Comparison of ENCODE assay signal across 13 cellular contexts in the genomic region with DNA sequence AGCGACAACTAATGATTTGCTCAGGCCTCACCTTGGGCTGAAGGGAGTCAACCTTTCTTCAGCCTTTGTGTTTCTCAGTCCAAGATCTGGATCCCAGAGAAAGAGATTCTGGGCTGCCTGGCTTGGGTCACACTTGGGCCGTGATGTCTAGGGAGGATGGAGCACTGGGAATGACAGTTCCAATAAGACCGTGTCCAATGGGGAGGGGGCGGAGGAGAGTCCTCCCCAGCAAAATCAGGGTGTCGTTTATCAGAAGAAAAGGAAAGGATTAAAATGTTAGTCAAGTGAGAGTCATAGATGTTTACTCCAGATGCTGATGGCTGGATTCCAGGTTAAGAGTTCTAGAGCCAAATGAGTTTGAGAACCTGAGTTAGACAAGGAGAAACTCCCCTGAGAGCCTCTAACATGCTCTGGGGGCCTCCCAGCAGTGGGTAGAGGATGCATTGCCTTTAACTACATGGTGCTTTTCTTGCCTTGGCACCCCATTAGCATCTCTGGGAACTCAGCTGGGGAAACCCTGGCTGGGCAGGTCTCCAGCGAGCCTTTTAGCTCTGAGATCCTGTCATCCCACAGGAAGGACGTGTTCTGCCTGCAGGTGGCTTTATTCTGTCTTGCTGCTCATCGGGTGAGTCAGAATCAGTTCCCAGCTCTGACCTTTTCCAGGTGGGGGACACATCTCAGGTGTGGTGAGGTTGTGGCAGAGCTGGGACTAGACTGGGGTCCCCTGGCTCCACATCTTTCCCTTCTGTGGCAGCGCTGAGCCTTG. TPM values are rescaled to one million over a fixed set of nuclear protein-coding genes. Genes with fewer than 3 reads are reported as not detected.
DNase-seq lines count a peak whose midpoint lies in the region; ATAC-seq and TF ChIP-seq lines count a peak whose summit lies in the region.
"Had no signal": no experiment of that assay in that cellular context is flagged by ENCODE, and none has a peak within 500 bp of the region (broad histone marks: within the 10 kb centered on the region; RNA-seq: fewer than 3 reads in every experiment).

No MANE protein-coding gene starts in this region.

- TF ChIP-seq POLR2A in IMR-90 (IDR thresholded peaks at IDR 0.05; ENCODE audit: low read depth, low read length) = no peak

- H3K27me3 ChIP-seq in IMR-90 (ENCODE audit: control insufficient read depth, insufficient read depth, low read length) = no peaks in the 10 kb centered on the region

- H3K27ac ChIP-seq in IMR-90 (ENCODE audit: insufficient read depth, low read length) = no peak overlapping the region
- H3K27ac ChIP-seq: lower lobe of right lung had no signal

- no peaks in the 10 kb centered on the region; the same call in 1 of the 2 replicates for H4K20me1 ChIP-seq in IMR-90 (ENCODE audit: insufficient read depth, low read length)

- H2AK9ac ChIP-seq in IMR-90 (replicated peaks; ENCODE audit: low read depth, low read length, poor library complexity) = peak overlapping the region; percentile 26

- no peak overlapping the region for H2BK5ac ChIP-seq in IMR-90 (ENCODE audit: low read depth, low read length, poor library complexity, severe bottlenecking)

- no peak overlapping the region for H2BK15ac ChIP-seq in IMR-90 (ENCODE audit: low read depth, low read length)

- POLR2A ChIA-PET in IMR-90 (lab: Charles Lee; ENCODE audit: unreplicated experiment) = no interaction called here

- intact Hi-C loops in IMR-90 (cut with micrococcal nuclease) = no loop called here

- peaks cover 12% of the 10 kb centered on the region for H3K36me3 ChIP-seq in IMR-90 (ENCODE audit: control insufficient read depth, insufficient read depth, low read length)

- no peak overlapping the region for H2BK20ac ChIP-seq in IMR-90 (ENCODE audit: low read depth, low read length)

- H2BK120ac ChIP-seq in IMR-90 (ENCODE audit: low read depth, low read length) = no peak overlapping the region

- H4K8ac ChIP-seq in IMR-90 (ENCODE audit: low read depth in 2 of 2, low read length in 2 of 2) = no peak overlapping the region

- H3K4ac ChIP-seq in IMR-90 (ENCODE audit: low read depth, low read length) = no peak overlapping the region

- DNase-seq in AG10803 (ENCODE audit: low read depth) = peak; percentile 56
- peak; percentile 31 for DNase-seq in IMR-90
- peak; percentile 1 for DNase-seq in myocyte (ENCODE audit: low read depth)
- DNase-seq in T-helper 9 cell = no peak
- DNase-seq in NCI-H146 treated with DMSO at 0.1 percent for 48 hours (lab: John Stamatoyannopoulos, UW; ENCODE audit: unreplicated experiment) = no peak
- no peak for DNase-seq in GF-D8 (lab: John Stamatoyannopoulos, UW)
- DNase-seq: activated naive CD8-positive, alpha-beta T cell treated with anti-CD3 and anti-CD28 coated beads, Interleukin-2, amount 50 U/mL, for 24 hours; DMS79 treated with DMSO at 0.1 percent for 48 hours; lower lobe of right lung; NCI-H1105; SHP77 treated with DMSO at 0.1 percent for 48 hours had no signal

- dilution Hi-C loops in IMR-90 (cut with HindIII; ENCODE audit: low sequenced_read_pairs, unreplicated experiment) = no loop called here

- no peak overlapping the region for H3K4me3 ChIP-seq in AG10803 (ENCODE audit: low read length)
- no peak overlapping the region for H3K4me3 ChIP-seq in IMR-90 (ENCODE audit: insufficient read depth, low read depth, low read length)
- H3K4me3 ChIP-seq: lower lobe of right lung had no signal

- H4K5ac ChIP-seq in IMR-90 (ENCODE audit: low read depth, low read length) = no peak overlapping the region

- H3K56ac ChIP-seq in IMR-90 (ENCODE audit: extremely low read depth, insufficient read depth, low read length) = no peak overlapping the region

- CTCF ChIA-PET in IMR-90 (lab: Yijun Ruan, JAX) = no interaction called here

- peaks cover 3% of the 10 kb centered on the region; the same call in 1 of the 2 replicates for H3K9me1 ChIP-seq in IMR-90 (ENCODE audit: insufficient read depth, low read length)

- no peak overlapping the region for H2AFZ ChIP-seq in IMR-90 (replicated peaks; ENCODE audit: low read length, poor library complexity)

- no peak overlapping the region for H3K18ac ChIP-seq in IMR-90 (ENCODE audit: low read depth, low read length)

- H3K4me1 ChIP-seq in IMR-90 (ENCODE audit: control insufficient read depth, insufficient read depth, low read length) = peaks cover 5% of the 10 kb centered on the region

- ATAC-seq in IMR-90 (ENCODE audit: low read depth) = no peak; the same call in 1 of the 2 replicates
- ATAC-seq in esophagus mucosa = peak; percentile 46
- no peak for ATAC-seq in HG03432 (IDR thresholded peaks at IDR 0.05; ENCODE audit: unreplicated experiment)
- ATAC-seq: activated naive CD8-positive, alpha-beta T cell treated with anti-CD3 and anti-CD28 coated beads, Interleukin-2, amount 50 U/mL, for 24 hours had no signal

- TF ChIP-seq CTCF in AG10803 (conservative IDR thresholded peaks at IDR 0.05; ENCODE audit: low read length) (no peak), IMR-90 (conservative IDR thresholded peaks at IDR 0.05; ENCODE audit: low read depth, low read length) (no peak)

- no peak overlapping the region for H3K4me2 ChIP-seq in IMR-90 (ENCODE audit: low read depth, low read length)

- TF ChIP-seq RAD21 in IMR-90 (IDR thresholded peaks at IDR 0.05; ENCODE audit: low read length) = no peak

- 100% methylated on average over 2 of the region's 9 CpGs; no CpG with 5 or more reads in 1 of the 2 experiments for WGBS in IMR-90 (ENCODE audit: extremely low coverage in 2 of 2, insufficient read length in 1 of 2), 2 experiments

- 0 out of 2 replicates have a peak overlapping the region, but pooled peaks have one; percentile 5 for H2AK5ac ChIP-seq in IMR-90 (ENCODE audit: low read depth, low read length)

- H3K79me1 ChIP-seq in IMR-90 (ENCODE audit: low read depth in 1 of 2, low read length in 2 of 2) = peaks cover 11 to 24% of the 10 kb centered on the region in 2 experiments; a peak in 3 of 4 replicates

- no peak overlapping the region for H4K91ac ChIP-seq in IMR-90 (ENCODE audit: insufficient read depth, low read depth, low read length)

- no peak overlapping the region for H3K14ac ChIP-seq in IMR-90 (replicated peaks; ENCODE audit: low read depth, low read length)

- H3K23ac ChIP-seq in IMR-90 (ENCODE audit: low read depth, low read length) = no peak overlapping the region

- in situ Hi-C loops in IMR-90 (cut with MboI; ENCODE audit: low sequenced_read_pairs) = no loop called here

- no peak overlapping the region for H3K9ac ChIP-seq in IMR-90 (ENCODE audit: low read depth, low read length)

- H3K9me3 ChIP-seq in IMR-90 (ENCODE audit: control insufficient read depth, insufficient read depth, low read length) = no peaks in the 10 kb centered on the region
- H3K9me3 ChIP-seq: lower lobe of right lung had no signal

- no TSS peak for BruUV-seq in IMR-90 (replicated peaks; lab: Mats Ljungman, UMichigan)

TF ChIP-seq in IMR-90, 13 proteins besides CTCF, POLR2A, EP300 and RAD21:
- TF ChIP-seq MAZ (IDR thresholded peaks at IDR 0.05; ENCODE audit: borderline replicate concordance, low read depth, low read length) = no peak
- TF ChIP-seq RCOR1 (IDR thresholded peaks at IDR 0.05; ENCODE audit: insufficient replicate concordance, low read length) = no peak
- TF ChIP-seq, protein P1, sequence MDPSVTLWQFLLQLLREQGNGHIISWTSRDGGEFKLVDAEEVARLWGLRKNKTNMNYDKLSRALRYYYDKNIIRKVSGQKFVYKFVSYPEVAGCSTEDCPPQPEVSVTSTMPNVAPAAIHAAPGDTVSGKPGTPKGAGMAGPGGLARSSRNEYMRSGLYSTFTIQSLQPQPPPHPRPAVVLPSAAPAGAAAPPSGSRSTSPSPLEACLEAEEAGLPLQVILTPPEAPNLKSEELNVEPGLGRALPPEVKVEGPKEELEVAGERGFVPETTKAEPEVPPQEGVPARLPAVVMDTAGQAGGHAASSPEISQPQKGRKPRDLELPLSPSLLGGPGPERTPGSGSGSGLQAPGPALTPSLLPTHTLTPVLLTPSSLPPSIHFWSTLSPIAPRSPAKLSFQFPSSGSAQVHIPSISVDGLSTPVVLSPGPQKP (IDR thresholded peaks at IDR 0.05; ENCODE audit: borderline replicate concordance, low read depth, low read length) = no peak
- TF ChIP-seq SMC3 (IDR thresholded peaks at IDR 0.05; ENCODE audit: low read depth, low read length) = no peak
- no peak for TF ChIP-seq RFX5 (IDR thresholded peaks at IDR 0.05; ENCODE audit: low read depth, low read length)
- TF ChIP-seq CEBPB (IDR thresholded peaks at IDR 0.05; ENCODE audit: low read depth, low read length) = no peak
- no peak for TF ChIP-seq FOS (IDR thresholded peaks at IDR 0.05; ENCODE audit: low read depth, low read length)
- no peak for TF ChIP-seq CHD1 (IDR thresholded peaks at IDR 0.05; ENCODE audit: low read depth, low read length)
- no peak for TF ChIP-seq MAFK (IDR thresholded peaks at IDR 0.05; ENCODE audit: low read depth, low read length)
- TF ChIP-seq NFE2L2 (IDR thresholded peaks at IDR 0.05; ENCODE audit: low read depth, low read length) = no peak
- TF ChIP-seq MXI1 (IDR thresholded peaks at IDR 0.05; ENCODE audit: borderline replicate concordance, low read depth, low read length) = no peak
- no peak for TF ChIP-seq BHLHE40 (IDR thresholded peaks at IDR 0.05; ENCODE audit: low read depth, low read length)
- TF ChIP-seq, protein P2, sequence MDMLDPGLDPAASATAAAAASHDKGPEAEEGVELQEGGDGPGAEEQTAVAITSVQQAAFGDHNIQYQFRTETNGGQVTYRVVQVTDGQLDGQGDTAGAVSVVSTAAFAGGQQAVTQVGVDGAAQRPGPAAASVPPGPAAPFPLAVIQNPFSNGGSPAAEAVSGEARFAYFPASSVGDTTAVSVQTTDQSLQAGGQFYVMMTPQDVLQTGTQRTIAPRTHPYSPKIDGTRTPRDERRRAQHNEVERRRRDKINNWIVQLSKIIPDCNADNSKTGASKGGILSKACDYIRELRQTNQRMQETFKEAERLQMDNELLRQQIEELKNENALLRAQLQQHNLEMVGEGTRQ (IDR thresholded peaks at IDR 0.05; ENCODE audit: low read depth, low read length) = no peak

RNA-seq across cellular contexts. Expression of a gene that starts 22.2 kb away (rescaled TPM):
- total RNA-seq in IMR-90 (2012; rRNA removed) = 95.3 and 123 TPM in 2 replicates
- polyA plus RNA-seq in IMR-90 (2012; rRNA removed) = 49.0 and 55.0 TPM in 2 replicates
- 56.5 and 99.1 TPM in 2 replicates for polyA plus RNA-seq in IMR-90 (2012; cell fraction: cytosol; rRNA removed)
- polyA plus RNA-seq in IMR-90 (2012; cell fraction: nucleus; rRNA removed; ENCODE audit: low replicate concordance) = 25.9 and 38.1 TPM in 2 replicates
- total RNA-seq in esophagus mucosa = 21.3 TPM
- total RNA-seq in myocyte = 7.8 and 14.8 TPM in 2 replicates
- 28.2 TPM for polyA plus RNA-seq in myocyte (2012)

RNA-seq across cellular contexts. Expression of a gene that starts 24.2 kb away (rescaled TPM):
- total RNA-seq in IMR-90 (2012; rRNA removed) = 3.0 and 3.6 TPM in 2 replicates
- 6.5 and 7.5 TPM in 2 replicates for polyA plus RNA-seq in IMR-90 (2012; rRNA removed)
- 4.3 and 4.5 TPM in 2 replicates for polyA plus RNA-seq in IMR-90 (2012; cell fraction: cytosol; rRNA removed)
- 4.0 and 5.8 TPM in 2 replicates for polyA plus RNA-seq in IMR-90 (2012; cell fraction: nucleus; rRNA removed; ENCODE audit: low replicate concordance)
- total RNA-seq in esophagus mucosa = 8.0 TPM
- total RNA-seq in myocyte = 2.0 and 2.5 TPM in 2 replicates
- 5.5 TPM for polyA plus RNA-seq in myocyte (2012)

Comparison
In these comparisons a context has a peak if more than half of its experiments do, and no peak if none do; other contexts are left out.
1. DNase-seq: peak in AG10803 (single experiment), IMR-90 (single experiment) and myocyte (single experiment); none in T-helper 9 cell (single experiment), NCI-H146 treated with DMSO at 0.1 percent for 48 hours (single experiment) and GF-D8 (single experiment).